In the genomic region with DNA sequence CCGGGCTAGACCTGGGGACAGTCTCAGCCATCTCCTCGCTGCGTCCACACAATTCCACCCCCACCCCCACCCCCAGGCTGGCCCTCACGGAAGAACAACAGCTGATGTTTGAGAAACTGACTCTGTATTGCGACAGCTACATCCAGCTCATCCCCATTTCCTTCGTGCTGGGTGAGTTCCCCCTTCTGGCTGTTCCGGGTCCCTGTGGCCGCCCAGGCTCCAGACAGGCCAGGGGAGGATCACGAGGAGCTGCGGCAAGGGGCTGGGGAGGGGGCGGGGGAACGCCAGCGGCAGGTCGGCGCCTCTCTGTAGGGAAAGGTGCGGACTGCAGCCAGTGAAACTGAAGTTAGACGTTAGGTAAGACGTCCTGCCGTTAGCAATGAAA, we compare ENCODE assay signal across 8 cellular contexts. TPM values are rescaled to one million over a fixed set of nuclear protein-coding genes. Genes with fewer than 3 reads are reported as not detected.
A peak's percentile ranks its signal among the peaks of the same experiment; 100 is the strongest.
DNase-seq lines count a peak whose midpoint lies in the region; ATAC-seq and TF ChIP-seq lines count a peak whose summit lies in the region.

No MANE protein-coding gene starts in this region.

- H3K27me3 ChIP-seq in mucosa of rectum (ENCODE audit: control insufficient read depth in 2 of 2, insufficient read depth in 2 of 2, low read length in 2 of 2) = no peaks in the 10 kb centered on the region
- H3K27me3 ChIP-seq in vagina = no peaks in the 10 kb centered on the region
- H3K27me3 ChIP-seq in Karpas-422 (ENCODE audit: low read length) = no peaks in the 10 kb centered on the region

- POLR2A ChIA-PET in RWPE1 (lab: Yijun Ruan, JAX; ENCODE audit: low non-redundant PET) = interaction anchor here (0.6 kb wide), 2 partner anchors 9 to 25 kb away, joined by 5 to 6 read pairs; no protein-coding TSS in a partner anchor

- H3K4me1 ChIP-seq in mucosa of rectum (ENCODE audit: control insufficient read depth in 2 of 2, insufficient read depth in 2 of 2, low read length in 2 of 2) (peaks cover 2 to 4% of the 10 kb centered on the region in 2 donors), vagina (peaks cover 25% of the 10 kb centered on the region), Karpas-422 (ENCODE audit: low read length) (no peaks in the 10 kb centered on the region)

- H3K36me3 ChIP-seq in mucosa of rectum (ENCODE audit: control insufficient read depth in 2 of 2, insufficient read depth in 2 of 2, low read length in 2 of 2) = peaks cover 0 to 4% of the 10 kb centered on the region in 2 donors
- peaks cover 0 to 4% of the 10 kb centered on the region in 2 donors for H3K36me3 ChIP-seq in vagina
- no peaks in the 10 kb centered on the region for H3K36me3 ChIP-seq in Karpas-422 (ENCODE audit: insufficient read depth, low read length)

- CTCF ChIA-PET in RWPE1 (lab: Yijun Ruan, JAX) = interaction anchor here (0.6 to 1.1 kb wide), 7 partner anchors 9 to 153 kb away, joined by 3 to 6 read pairs (median 3); no protein-coding TSS in a partner anchor

- H3K9me3 ChIP-seq in mucosa of rectum (ENCODE audit: control insufficient read depth in 2 of 2, low read length in 2 of 2) = no peaks in the 10 kb centered on the region
- no peaks in the 10 kb centered on the region for H3K9me3 ChIP-seq in vagina
- H3K9me3 ChIP-seq in Karpas-422 (ENCODE audit: low read length) = no peaks in the 10 kb centered on the region

- TF ChIP-seq POLR2A in vagina (IDR thresholded peaks at IDR 0.05) = peak in 1 of 2 donors; percentile 5

- H3K9ac ChIP-seq in mucosa of rectum (ENCODE audit: low read depth in 1 of 2, low read length in 2 of 2) = peak overlapping the region; percentile 47 to 53
- no peak overlapping the region for H3K9ac ChIP-seq in Karpas-422 (ENCODE audit: low read length)

- H3K4me3 ChIP-seq in mucosa of rectum (ENCODE audit: low read length in 2 of 2) (peak overlapping the region; percentile 44 to 45), vagina (peak overlapping the region; percentile 55 to 61), Karpas-422 (ENCODE audit: low read length) (no peak overlapping the region)

- H3K79me2 ChIP-seq in Karpas-422 (ENCODE audit: low read length) = no peaks in the 10 kb centered on the region

- no peaks in the 10 kb centered on the region for H4K20me1 ChIP-seq in Karpas-422 (ENCODE audit: insufficient read depth, low read depth, low read length)

- H3K27ac ChIP-seq in RWPE1 = peak overlapping the region; percentile 43
- peak overlapping the region; percentile 45 to 62 for H3K27ac ChIP-seq in mucosa of rectum (ENCODE audit: low read depth in 2 of 2, low read length in 2 of 2)
- peak overlapping the region; percentile 95 for H3K27ac ChIP-seq in vagina
- no peak overlapping the region for H3K27ac ChIP-seq in Karpas-422 (ENCODE audit: low read length)

- no peak for ATAC-seq in GM21825 (IDR thresholded peaks at IDR 0.05; ENCODE audit: unreplicated experiment)

- no peak for TF ChIP-seq CTCF in RWPE1 (conservative IDR thresholded peaks at IDR 0.05; ENCODE audit: low read depth)
- TF ChIP-seq CTCF in vagina (IDR thresholded peaks at IDR 0.05) = no peak
- TF ChIP-seq CTCF in GM13977 (IDR thresholded peaks at IDR 0.05; ENCODE audit: extremely low read depth, insufficient read depth, missing control alignments) = no peak

- in situ Hi-C loops in GM13977 (cut with MboI; ENCODE audit: low pct_unique_long_range_greater_than_20kb, low sequenced_read_pairs, unreplicated experiment) = no loop called here

- intact Hi-C loops in vagina (cut with DNase I) = no loop called here

- H3K4me2 ChIP-seq in Karpas-422 (ENCODE audit: low read depth, low read length, poor library complexity, severe bottlenecking) = no peak overlapping the region

- DNase-seq in Daoy (ENCODE audit: low read depth) = peak; percentile 27
- DNase-seq in RWPE1 (ENCODE audit: low spot score) = peak; percentile 65
- peak; percentile 89 for DNase-seq in fibroblast of gingiva (ENCODE audit: low read depth)
- DNase-seq in vagina (ENCODE audit: extremely low spot score in 2 of 2) = peak in 1 of 2 donors; percentile 94
- DNase-seq in Karpas-422 = no peak
- no peak for DNase-seq in GM13977 (ENCODE audit: low spot score)

- no peaks in the 10 kb centered on the region for H3K9me2 ChIP-seq in Karpas-422 (replicated peaks; ENCODE audit: insufficient read depth, low read length)

- no peak overlapping the region for H2AFZ ChIP-seq in Karpas-422 (ENCODE audit: low read length)

RNA-seq across cellular contexts. Expression of a gene that starts 4.9 kb away (rescaled TPM):
- 0.65 TPM in 1 of 2 replicates, not detected in the other for total RNA-seq in Daoy (2014; rRNA removed; shearing (Covaris generic))
- total RNA-seq in vagina = 4.4 TPM
- 1.7 and 1.9 TPM in 2 replicates for total RNA-seq in Karpas-422 (2014; rRNA removed; shearing (Covaris generic); ENCODE audit: low replicate concordance)

RNA-seq across cellular contexts. Expression of a gene that starts 12.4 kb away (rescaled TPM):
- total RNA-seq in Daoy (2014; rRNA removed; shearing (Covaris generic)) = 184 and 219 TPM in 2 replicates
- total RNA-seq in vagina = 2,421 TPM
- 209 and 392 TPM in 2 replicates for total RNA-seq in Karpas-422 (2014; rRNA removed; shearing (Covaris generic); ENCODE audit: low replicate concordance)

RNA-seq across cellular contexts. Expression of a gene that starts 37.7 kb away (rescaled TPM):
- 0.40 and 2.2 TPM in 2 replicates for total RNA-seq in Daoy (2014; rRNA removed; shearing (Covaris generic))
- 32.2 TPM for total RNA-seq in vagina
- total RNA-seq in Karpas-422 (2014; rRNA removed; shearing (Covaris generic); ENCODE audit: low replicate concordance) = not detected in 2 replicates

Comparison
In these comparisons a context has a peak if more than half of its experiments do, and no peak if none do; other contexts are left out.
1. DNase-seq: peak in Daoy (single experiment), RWPE1 (single experiment) and fibroblast of gingiva (single experiment); none in Karpas-422 (single experiment) and GM13977 (single experiment).
2. RNA of a gene that starts 37.7 kb away (total RNA-seq): 32.2 TPM in vagina (single experiment); 0.40 to 2.2 TPM in Daoy and not detected in Karpas-422; every median in the first group is over 10 times any median in the second.